ENCODE assay signal across 1 cellular context in genomic region chr13:27449936-27450828, GRCh38.
TF ChIP-seq lines count a peak whose summit lies in the region.

A gene with protein sequence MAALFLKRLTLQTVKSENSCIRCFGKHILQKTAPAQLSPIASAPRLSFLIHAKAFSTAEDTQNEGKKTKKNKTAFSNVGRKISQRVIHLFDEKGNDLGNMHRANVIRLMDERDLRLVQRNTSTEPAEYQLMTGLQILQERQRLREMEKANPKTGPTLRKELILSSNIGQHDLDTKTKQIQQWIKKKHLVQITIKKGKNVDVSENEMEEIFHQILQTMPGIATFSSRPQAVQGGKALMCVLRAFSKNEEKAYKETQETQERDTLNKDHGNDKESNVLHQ (minus strand): TSS chr13:27450564. CDS start chr13:27440448, 10,116 bp downstream.

TF ChIP-seq in HEK293, 187 proteins besides CTCF, POLR2A, EP300 and RAD21 (continued from another document and continues in another):
- TF ChIP-seq PATZ1 (tag by site-specific recombination; IDR thresholded peaks at IDR 0.05) (peak; percentile 84; the same call in 1 of the 2 replicates), ZBTB1 (tag by site-specific recombination; IDR thresholded peaks at IDR 0.05) (no peak), ZNF639 (tag by site-specific recombination; IDR thresholded peaks at IDR 0.05) (no peak), ZNF621 (tag by site-specific recombination; IDR thresholded peaks at IDR 0.05) (no peak), OSR2 (tag by site-specific recombination; IDR thresholded peaks at IDR 0.05) (no peak), ZEB2 (tag by site-specific recombination; IDR thresholded peaks at IDR 0.05) (peak; percentile 95), ZNF558 (tag by site-specific recombination; IDR thresholded peaks at IDR 0.05) (no peak), ZNF843 (tag by site-specific recombination; IDR thresholded peaks at IDR 0.05) (no peak), ZNF221 (tag by site-specific recombination; IDR thresholded peaks at IDR 0.05; ENCODE audit: borderline replicate concordance) (no peak), ZBTB6 (tag by site-specific recombination; IDR thresholded peaks at IDR 0.05) (no peak), ZNF433 (tag by site-specific recombination; IDR thresholded peaks at IDR 0.05; ENCODE audit: low read depth) (no peak), PRDM1 (tag by site-specific recombination; IDR thresholded peaks at IDR 0.05) (0 out of 2 replicates have a peak, but pooled peaks have one; percentile 22), ZNF76 (tag by site-specific recombination; IDR thresholded peaks at IDR 0.05; ENCODE audit: borderline replicate concordance, low read depth) (peak; percentile 71; the same call in 1 of the 2 replicates), ZSCAN16 (tag by site-specific recombination; IDR thresholded peaks at IDR 0.05) (0 out of 2 replicates have a peak, but pooled peaks have one; percentile 20), KLF8 (tag by site-specific recombination; IDR thresholded peaks at IDR 0.05) (peak; percentile 58; the same call in 1 of the 2 replicates), ZNF549 (tag by site-specific recombination; IDR thresholded peaks at IDR 0.05) (no peak), ZBTB7A (tag by site-specific recombination; IDR thresholded peaks at IDR 0.05; ENCODE audit: low read depth) (no peak), ZBTB44 (tag by site-specific recombination; IDR thresholded peaks at IDR 0.05) (no peak), SETDB1 (IDR thresholded peaks at IDR 0.05; ENCODE audit: insufficient read length, low read length) (no peak), ZNF18 (tag by site-specific recombination; IDR thresholded peaks at IDR 0.05) (no peak), ZNF658 (tag by site-specific recombination; IDR thresholded peaks at IDR 0.05) (no peak), ZNF391 (tag by site-specific recombination; IDR thresholded peaks at IDR 0.05; ENCODE audit: borderline replicate concordance, low read depth) (no peak), ZNF596 (tag by site-specific recombination; IDR thresholded peaks at IDR 0.05) (no peak), KLF17 (tag by site-specific recombination; IDR thresholded peaks at IDR 0.05) (no peak), SP7 (tag by site-specific recombination; IDR thresholded peaks at IDR 0.05) (0 out of 2 replicates have a peak, but pooled peaks have one; percentile 66), ZNF140 (tag by site-specific recombination; IDR thresholded peaks at IDR 0.05) (no peak; the same call in 1 of the 2 replicates), ZNF37A (tag by site-specific recombination; IDR thresholded peaks at IDR 0.05) (no peak), ZNF426 (tag by site-specific recombination; IDR thresholded peaks at IDR 0.05) (no peak), ZNF157 (tag by site-specific recombination; IDR thresholded peaks at IDR 0.05) (no peak)
- TF ChIP-seq, protein P1, sequence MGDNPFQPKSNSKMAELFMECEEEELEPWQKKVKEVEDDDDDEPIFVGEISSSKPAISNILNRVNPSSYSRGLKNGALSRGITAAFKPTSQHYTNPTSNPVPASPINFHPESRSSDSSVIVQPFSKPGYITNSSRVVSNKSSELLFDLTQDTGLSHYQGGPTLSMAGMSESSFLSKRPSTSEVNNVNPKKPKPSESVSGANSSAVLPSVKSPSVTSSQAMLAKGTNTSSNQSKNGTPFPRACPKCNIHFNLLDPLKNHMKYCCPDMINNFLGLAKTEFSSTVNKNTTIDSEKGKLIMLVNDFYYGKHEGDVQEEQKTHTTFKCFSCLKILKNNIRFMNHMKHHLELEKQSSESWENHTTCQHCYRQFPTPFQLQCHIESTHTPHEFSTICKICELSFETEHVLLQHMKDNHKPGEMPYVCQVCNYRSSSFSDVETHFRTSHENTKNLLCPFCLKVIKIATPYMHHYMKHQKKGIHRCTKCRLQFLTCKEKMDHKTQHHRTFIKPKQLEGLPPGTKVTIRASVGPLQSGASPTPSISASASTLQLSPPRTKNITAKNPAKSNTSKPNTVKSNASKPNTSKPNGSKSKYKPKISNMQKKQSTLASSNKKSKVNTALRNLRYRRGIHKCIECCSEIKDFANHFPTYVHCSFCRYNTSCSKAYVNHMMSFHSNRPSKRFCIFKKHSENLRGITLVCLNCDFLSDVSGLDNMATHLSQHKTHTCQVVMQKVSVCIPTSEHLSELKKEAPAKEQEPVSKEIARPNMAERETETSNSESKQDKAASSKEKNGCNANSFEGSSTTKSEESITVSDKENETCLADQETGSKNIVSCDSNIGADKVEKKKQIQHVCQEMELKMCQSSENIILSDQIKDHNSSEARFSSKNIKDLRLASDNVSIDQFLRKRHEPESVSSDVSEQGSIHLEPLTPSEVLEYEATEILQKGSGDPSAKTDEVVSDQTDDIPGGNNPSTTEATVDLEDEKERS (tag by site-specific recombination; IDR thresholded peaks at IDR 0.05) = no peak
- TF ChIP-seq, protein P2, sequence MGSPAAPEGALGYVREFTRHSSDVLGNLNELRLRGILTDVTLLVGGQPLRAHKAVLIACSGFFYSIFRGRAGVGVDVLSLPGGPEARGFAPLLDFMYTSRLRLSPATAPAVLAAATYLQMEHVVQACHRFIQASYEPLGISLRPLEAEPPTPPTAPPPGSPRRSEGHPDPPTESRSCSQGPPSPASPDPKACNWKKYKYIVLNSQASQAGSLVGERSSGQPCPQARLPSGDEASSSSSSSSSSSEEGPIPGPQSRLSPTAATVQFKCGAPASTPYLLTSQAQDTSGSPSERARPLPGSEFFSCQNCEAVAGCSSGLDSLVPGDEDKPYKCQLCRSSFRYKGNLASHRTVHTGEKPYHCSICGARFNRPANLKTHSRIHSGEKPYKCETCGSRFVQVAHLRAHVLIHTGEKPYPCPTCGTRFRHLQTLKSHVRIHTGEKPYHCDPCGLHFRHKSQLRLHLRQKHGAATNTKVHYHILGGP (tag by site-specific recombination; IDR thresholded peaks at IDR 0.05) = no peak
- TF ChIP-seq, protein P3, sequence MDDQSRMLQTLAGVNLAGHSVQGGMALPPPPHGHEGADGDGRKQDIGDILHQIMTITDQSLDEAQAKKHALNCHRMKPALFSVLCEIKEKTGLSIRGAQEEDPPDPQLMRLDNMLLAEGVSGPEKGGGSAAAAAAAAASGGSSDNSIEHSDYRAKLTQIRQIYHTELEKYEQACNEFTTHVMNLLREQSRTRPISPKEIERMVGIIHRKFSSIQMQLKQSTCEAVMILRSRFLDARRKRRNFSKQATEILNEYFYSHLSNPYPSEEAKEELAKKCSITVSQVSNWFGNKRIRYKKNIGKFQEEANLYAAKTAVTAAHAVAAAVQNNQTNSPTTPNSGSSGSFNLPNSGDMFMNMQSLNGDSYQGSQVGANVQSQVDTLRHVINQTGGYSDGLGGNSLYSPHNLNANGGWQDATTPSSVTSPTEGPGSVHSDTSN (CRISPR knock-in tag; IDR thresholded peaks at IDR 0.05) = no peak
- TF ChIP-seq, protein P4, sequence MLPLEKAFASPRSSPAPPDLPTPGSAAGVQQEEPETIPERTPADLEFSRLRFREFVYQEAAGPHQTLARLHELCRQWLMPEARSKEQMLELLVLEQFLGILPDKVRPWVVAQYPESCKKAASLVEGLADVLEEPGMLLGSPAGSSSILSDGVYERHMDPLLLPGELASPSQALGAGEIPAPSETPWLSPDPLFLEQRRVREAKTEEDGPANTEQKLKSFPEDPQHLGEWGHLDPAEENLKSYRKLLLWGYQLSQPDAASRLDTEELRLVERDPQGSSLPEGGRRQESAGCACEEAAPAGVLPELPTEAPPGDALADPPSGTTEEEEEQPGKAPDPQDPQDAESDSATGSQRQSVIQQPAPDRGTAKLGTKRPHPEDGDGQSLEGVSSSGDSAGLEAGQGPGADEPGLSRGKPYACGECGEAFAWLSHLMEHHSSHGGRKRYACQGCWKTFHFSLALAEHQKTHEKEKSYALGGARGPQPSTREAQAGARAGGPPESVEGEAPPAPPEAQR (tag by site-specific recombination; IDR thresholded peaks at IDR 0.05) = no peak
- TF ChIP-seq, protein P5, sequence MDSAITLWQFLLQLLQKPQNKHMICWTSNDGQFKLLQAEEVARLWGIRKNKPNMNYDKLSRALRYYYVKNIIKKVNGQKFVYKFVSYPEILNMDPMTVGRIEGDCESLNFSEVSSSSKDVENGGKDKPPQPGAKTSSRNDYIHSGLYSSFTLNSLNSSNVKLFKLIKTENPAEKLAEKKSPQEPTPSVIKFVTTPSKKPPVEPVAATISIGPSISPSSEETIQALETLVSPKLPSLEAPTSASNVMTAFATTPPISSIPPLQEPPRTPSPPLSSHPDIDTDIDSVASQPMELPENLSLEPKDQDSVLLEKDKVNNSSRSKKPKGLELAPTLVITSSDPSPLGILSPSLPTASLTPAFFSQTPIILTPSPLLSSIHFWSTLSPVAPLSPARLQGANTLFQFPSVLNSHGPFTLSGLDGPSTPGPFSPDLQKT (IDR thresholded peaks at IDR 0.05; ENCODE audit: borderline replicate concordance, low read depth, low read length) = no peak
- TF ChIP-seq, protein P6, sequence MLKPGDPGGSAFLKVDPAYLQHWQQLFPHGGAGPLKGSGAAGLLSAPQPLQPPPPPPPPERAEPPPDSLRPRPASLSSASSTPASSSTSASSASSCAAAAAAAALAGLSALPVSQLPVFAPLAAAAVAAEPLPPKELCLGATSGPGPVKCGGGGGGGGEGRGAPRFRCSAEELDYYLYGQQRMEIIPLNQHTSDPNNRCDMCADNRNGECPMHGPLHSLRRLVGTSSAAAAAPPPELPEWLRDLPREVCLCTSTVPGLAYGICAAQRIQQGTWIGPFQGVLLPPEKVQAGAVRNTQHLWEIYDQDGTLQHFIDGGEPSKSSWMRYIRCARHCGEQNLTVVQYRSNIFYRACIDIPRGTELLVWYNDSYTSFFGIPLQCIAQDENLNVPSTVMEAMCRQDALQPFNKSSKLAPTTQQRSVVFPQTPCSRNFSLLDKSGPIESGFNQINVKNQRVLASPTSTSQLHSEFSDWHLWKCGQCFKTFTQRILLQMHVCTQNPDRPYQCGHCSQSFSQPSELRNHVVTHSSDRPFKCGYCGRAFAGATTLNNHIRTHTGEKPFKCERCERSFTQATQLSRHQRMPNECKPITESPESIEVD (tag by site-specific recombination; IDR thresholded peaks at IDR 0.05) = no peak
